16 cellular contexts compared by ENCODE assay signal in genomic region chr12:14901228-14901562, GRCh38. TPM values are rescaled to one million over a fixed set of nuclear protein-coding genes. Genes with fewer than 3 reads are reported as not detected.
DNase-seq lines count a peak whose midpoint lies in the region; ATAC-seq and TF ChIP-seq lines count a peak whose summit lies in the region.
"Had no signal": no experiment of that assay in that cellular context is flagged by ENCODE, and none has a peak within 500 bp of the region (broad histone marks: within the 10 kb centered on the region; RNA-seq: fewer than 3 reads in every experiment).

No MANE protein-coding gene starts in this region.

- H3K4me1 ChIP-seq in GM23338 (ENCODE audit: insufficient read depth) (no peaks in the 10 kb centered on the region), rectal smooth muscle tissue (ENCODE audit: control insufficient read depth, insufficient read depth, low read length) (peaks cover 10% of the 10 kb centered on the region)

- H4K20me1 ChIP-seq in GM23338 (replicated peaks; ENCODE audit: insufficient read depth): no peaks in the 10 kb centered on the region
- H4K20me1 ChIP-seq: BLaER1 had no signal

- DNase-seq in GM23338 (ENCODE audit: low spot score) (peak; percentile 51), OCI-M1 (lab: John Stamatoyannopoulos, UW) (peak; percentile 30), Right ventricle myocardium superior (peak; percentile 52), mucosa of gallbladder (ENCODE audit: low spot score) (no peak)
- DNase-seq in stimulated activated CD4-positive, alpha-beta T cell treated with anti-CD3 and anti-CD28 coated beads, Interleukin-4, amount 100 ng/mL, for 4 hours: no peak
- DNase-seq: activated effector memory CD4-positive, alpha-beta T cell treated with Interleukin-2 at 50 U/mL for 16 hours; GM23248; NCI-H2171 treated with DMSO at 0.1 percent for 48 hours; stimulated activated CD4-positive, alpha-beta T cell treated with anti-CD3 and anti-CD28 coated beads, Interleukin-4, amount 100 ng/mL, for 24 hours; upper lobe of left lung had no signal

- H3K36me3 ChIP-seq in GM23338 (ENCODE audit: insufficient read depth): no peaks in the 10 kb centered on the region
- H3K36me3 ChIP-seq in rectal smooth muscle tissue (ENCODE audit: control insufficient read depth, insufficient read depth, low read length): no peaks in the 10 kb centered on the region
- H3K36me3 ChIP-seq: BLaER1, upper lobe of left lung had no signal

- H2AFZ ChIP-seq in GM23338: no peak overlapping the region
- H2AFZ ChIP-seq: GM23248 had no signal

- no peaks in the 10 kb centered on the region for H3K36me3 Mint-ChIP-seq in GM23338 (ENCODE audit: low read depth)

- H3K9ac ChIP-seq in rectal smooth muscle tissue (ENCODE audit: low read length): no peak overlapping the region
- H3K9ac ChIP-seq: BLaER1, GM23248 had no signal

- H3K27ac Mint-ChIP-seq in GM23338: no peak overlapping the region
- H3K27ac Mint-ChIP-seq: dendritic cell treated with granulocyte-macrophage colony-stimulating factor and Interleukin-4, amounts not matched to agents 40 ng/mL and 50 ng/mL, for 4 days had no signal

- peaks cover 4% of the 10 kb centered on the region; the same call in 1 of the 3 replicates for H3K4me1 Mint-ChIP-seq in GM23338

- H3K9me2 ChIP-seq in GM23338 (ENCODE audit: insufficient read depth): no peaks in the 10 kb centered on the region

- H3K27me3 Mint-ChIP-seq in GM23338 (ENCODE audit: insufficient read depth, low read depth, poor library complexity): peaks cover 2% of the 10 kb centered on the region
- H3K27me3 Mint-ChIP-seq: dendritic cell treated with granulocyte-macrophage colony-stimulating factor and Interleukin-4, amounts not matched to agents 40 ng/mL and 50 ng/mL, for 4 days had no signal

- H3K4me3 ChIP-seq in GM23338 (no peak overlapping the region), rectal smooth muscle tissue (ENCODE audit: low read length) (no peak overlapping the region)
- H3K4me3 ChIP-seq: BLaER1, GM23248, upper lobe of left lung had no signal

- no peak overlapping the region for H3K4me3 Mint-ChIP-seq in GM23338
- H3K4me3 Mint-ChIP-seq: dendritic cell treated with granulocyte-macrophage colony-stimulating factor and Interleukin-4, amounts not matched to agents 40 ng/mL and 50 ng/mL, for 4 days; nephron had no signal

- no peaks in the 10 kb centered on the region for H3K27me3 ChIP-seq in GM23338 (ENCODE audit: insufficient read depth)
- no peaks in the 10 kb centered on the region for H3K27me3 ChIP-seq in rectal smooth muscle tissue (ENCODE audit: control insufficient read depth, insufficient read depth, low read length)
- H3K27me3 ChIP-seq: BLaER1, upper lobe of left lung had no signal

- no peak overlapping the region for H3K4me2 ChIP-seq in GM23338
- H3K4me2 ChIP-seq: BLaER1 had no signal

- no peaks in the 10 kb centered on the region for H3K9me3 Mint-ChIP-seq in GM23338
- H3K9me3 Mint-ChIP-seq: dendritic cell treated with granulocyte-macrophage colony-stimulating factor and Interleukin-4, amounts not matched to agents 40 ng/mL and 50 ng/mL, for 4 days; nephron had no signal

- peak; percentile 82 for ATAC-seq in GM23338
- ATAC-seq in Right ventricle myocardium superior (ENCODE audit: poor library complexity): peak; percentile 76
- no peak for ATAC-seq in HG03108 (IDR thresholded peaks at IDR 0.05; ENCODE audit: unreplicated experiment)
- ATAC-seq in HG03439 (IDR thresholded peaks at IDR 0.05; ENCODE audit: unreplicated experiment): no peak

- H3K27ac ChIP-seq in GM23338 (ENCODE audit: low read depth) (no peak overlapping the region), rectal smooth muscle tissue (ENCODE audit: low read depth, low read length) (peak overlapping the region; percentile 3)
- H3K27ac ChIP-seq: BLaER1, GM23248, upper lobe of left lung had no signal

- H3K79me2 ChIP-seq in GM23338 (replicated peaks; ENCODE audit: insufficient read depth): no peaks in the 10 kb centered on the region

- TF ChIP-seq CTCF in GM23338 (conservative IDR thresholded peaks at IDR 0.05; ENCODE audit: low read depth in 2 of 2): peak; percentile 35 to 49; a peak in 3 of 4 replicates

- intact Hi-C loops in Right ventricle myocardium superior (cut with DNase I): no loop called here

- H3F3A ChIP-seq in GM23338 (replicated peaks; ENCODE audit: low read depth): no peaks in the 10 kb centered on the region

TF ChIP-seq in GM23338, 12 proteins besides CTCF, POLR2A, EP300 and RAD21 (continues in another document):
- TF ChIP-seq JUNB (IDR thresholded peaks at IDR 0.05; ENCODE audit: unreplicated experiment): no peak
- no peak for TF ChIP-seq ZNF331 (CRISPR knock-in tag; IDR thresholded peaks at IDR 0.05; ENCODE audit: low read depth)
- TF ChIP-seq, protein P1, sequence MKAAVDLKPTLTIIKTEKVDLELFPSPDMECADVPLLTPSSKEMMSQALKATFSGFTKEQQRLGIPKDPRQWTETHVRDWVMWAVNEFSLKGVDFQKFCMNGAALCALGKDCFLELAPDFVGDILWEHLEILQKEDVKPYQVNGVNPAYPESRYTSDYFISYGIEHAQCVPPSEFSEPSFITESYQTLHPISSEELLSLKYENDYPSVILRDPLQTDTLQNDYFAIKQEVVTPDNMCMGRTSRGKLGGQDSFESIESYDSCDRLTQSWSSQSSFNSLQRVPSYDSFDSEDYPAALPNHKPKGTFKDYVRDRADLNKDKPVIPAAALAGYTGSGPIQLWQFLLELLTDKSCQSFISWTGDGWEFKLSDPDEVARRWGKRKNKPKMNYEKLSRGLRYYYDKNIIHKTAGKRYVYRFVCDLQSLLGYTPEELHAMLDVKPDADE (IDR thresholded peaks at IDR 0.05): no peak
- no peak for TF ChIP-seq STAT1 (IDR thresholded peaks at IDR 0.05; ENCODE audit: unreplicated experiment)
- TF ChIP-seq POLR2AphosphoS5 (IDR thresholded peaks at IDR 0.05; ENCODE audit: low read depth): no peak

RNA-seq across cellular contexts. Expression of gene MGP, which starts 15.5 kb away (rescaled TPM):
- total RNA-seq in GM23338 (2014; rRNA removed; shearing (Covaris generic)): not detected in 2 replicates
- 0.60 TPM in 1 of 2 replicates, not detected in the other for polyA plus RNA-seq in GM23338 (2016; fragmentation: Nextera tagmentation; extraction: Ambion mirVana)
- 231 TPM for total RNA-seq in Right ventricle myocardium superior
- total RNA-seq in mucosa of gallbladder: 223 TPM

RNA-seq across cellular contexts. Expression of gene ERP27, which starts 37.1 kb away (rescaled TPM):
- total RNA-seq in GM23338 (2014; rRNA removed; shearing (Covaris generic)): not detected in 2 replicates
- polyA plus RNA-seq in GM23338 (2016; fragmentation: Nextera tagmentation; extraction: Ambion mirVana): not detected in 2 replicates
- total RNA-seq in Right ventricle myocardium superior (0.24 TPM), mucosa of gallbladder (0.49 TPM)
- total RNA-seq: GM23248 had no signal
- polyA plus RNA-seq: GM23248 had no signal

RNA-seq across cellular contexts. Expression of gene ART4, which starts 57.9 kb away (rescaled TPM):
- total RNA-seq in GM23338 (2014; rRNA removed; shearing (Covaris generic)): not detected in 2 replicates
- polyA plus RNA-seq in GM23338 (2016; fragmentation: Nextera tagmentation; extraction: Ambion mirVana): 0.07 and 0.08 TPM in 2 replicates
- total RNA-seq in Right ventricle myocardium superior (2.8 TPM), mucosa of gallbladder (3.2 TPM)
- total RNA-seq: GM23248 had no signal
- polyA plus RNA-seq: GM23248 had no signal

Comparison
In these comparisons a context has a peak if more than half of its experiments do, and no peak if none do; other contexts are left out.
1. ATAC-seq: peak in GM23338 (single experiment) and Right ventricle myocardium superior (single experiment); none in HG03108 (single experiment) and HG03439 (single experiment).
2. DNase-seq: peak in GM23338 (single experiment), OCI-M1 (single experiment) and Right ventricle myocardium superior (single experiment); none in stimulated activated CD4-positive, alpha-beta T cell treated with anti-CD3 and anti-CD28 coated beads, Interleukin-4, amount 100 ng/mL, for 4 hours (0 of 2) and mucosa of gallbladder (single experiment).
3. RNA of gene MGP, which starts 15.5 kb away (total RNA-seq): 231 TPM in Right ventricle myocardium superior (single experiment) and 223 TPM in mucosa of gallbladder (single experiment); not detected in GM23338; every median in the first group is over 100 times any median in the second.